35 cellular contexts compared by ENCODE assay signal in genomic region chr4:98899277-98899676, GRCh38.
"Had no signal": no experiment of that assay in that cellular context is flagged by ENCODE, and none has a peak within 500 bp of the region (broad histone marks: within the 10 kb centered on the region; RNA-seq: fewer than 3 reads in every experiment).

No MANE protein-coding gene starts in this region.

- H3K9ac ChIP-seq: KMS-11, SK-N-SH had no signal

- H3K4me3 ChIP-seq: Peyer's patch, SJSA1 had no signal

- FAIRE-seq: bronchial epithelial cell, TTC549 had no signal

- H3K4me1 ChIP-seq: Peyer's patch, SJSA1 had no signal

- DNase-seq: activated CD4-positive, alpha-beta T cell treated with anti-CD3 and anti-CD28 coated beads for 36 hours; activated CD4-positive, alpha-beta T cell treated with anti-CD3 and anti-CD28 coated beads, Interleukin-2, amount 10 ng/mL, durations not matched to agents 7 days and 5 days; activated CD4-positive, alpha-beta T cell treated with anti-CD3 and anti-CD28 coated beads, Interleukin-2, amount 50 U/mL, for 48 hours; activated CD8-positive, alpha-beta memory T cell treated with anti-CD3 and anti-CD28 coated beads for 24 hours; activated CD8-positive, alpha-beta memory T cell treated with anti-CD3 and anti-CD28 coated beads, Interleukin-2, amount 10 ng/mL, durations not matched to agents 7 days and 5 days; activated CD8-positive, alpha-beta memory T cell treated with anti-CD3 and anti-CD28 coated beads, Interleukin-2, amount 50 U/mL, for 48 hours; activated gamma-delta T cell; activated naive CD4-positive, alpha-beta T cell treated with anti-CD3 and anti-CD28 coated beads for 36 hours; activated naive CD8-positive, alpha-beta T cell treated with anti-CD3 and anti-CD28 coated beads, Interleukin-2, amount 50 U/mL, for 24 hours; anterior cingulate cortex; caudate nucleus; MM.1S; NCI-H1092 treated with DMSO at 0.1 percent for 48 hours; NCI-H1417; NCI-H146; NCI-H187 treated with DMSO at 0.1 percent for 48 hours; NCI-H2081; NCI-H2171 treated with DMSO at 0.1 percent for 48 hours; NCI-H2227 treated with DMSO at 0.1 percent for 48 hours; NCI-H446; NCI-H510A treated with DMSO at 0.1 percent for 48 hours; PC-3; Peyer's patch; RPMI8226; SHP77 treated with DMSO at 0.1 percent for 48 hours; SK-N-SH had no signal

- H3K4me2 ChIP-seq: KMS-11, SK-N-SH had no signal

- H3K27ac Mint-ChIP-seq: activated CD4-positive, alpha-beta T cell treated with anti-CD3 and anti-CD28 coated beads for 36 hours; activated CD4-positive, alpha-beta T cell treated with anti-CD3 and anti-CD28 coated beads, Interleukin-2, amount 10 ng/mL, durations not matched to agents 7 days and 5 days; activated naive CD4-positive, alpha-beta T cell treated with anti-CD3 and anti-CD28 coated beads for 36 hours; activated naive CD8-positive, alpha-beta T cell treated with anti-CD3 and anti-CD28 coated beads, Interleukin-2, amount 50 U/mL, for 24 hours; T-helper 1 cell treated with Interleukin-12 subunit alpha and Interleukin-12 subunit beta and Interleukin-4 antibody, amounts not matched to agents 30 μg/mL and 1 μg/mL, for 36 hours; T-helper 2 cell treated with Interferon-gamma antibody and Interleukin-4, amounts not matched to agents 5 μg/mL and 100 μg/mL, for 36 hours had no signal

- H3K4me3 Mint-ChIP-seq: activated CD4-positive, alpha-beta T cell treated with anti-CD3 and anti-CD28 coated beads for 36 hours; activated CD4-positive, alpha-beta T cell treated with anti-CD3 and anti-CD28 coated beads, Interleukin-2, amount 10 ng/mL, durations not matched to agents 7 days and 5 days; activated CD8-positive, alpha-beta memory T cell treated with anti-CD3 and anti-CD28 coated beads, Interleukin-2, amount 10 ng/mL, durations not matched to agents 7 days and 5 days; activated naive CD4-positive, alpha-beta T cell treated with anti-CD3 and anti-CD28 coated beads for 36 hours; activated naive CD8-positive, alpha-beta T cell; activated naive CD8-positive, alpha-beta T cell treated with anti-CD3 and anti-CD28 coated beads, Interleukin-2, amount 50 U/mL, for 24 hours; brain; T-helper 1 cell treated with Interleukin-12 subunit alpha and Interleukin-12 subunit beta and Interleukin-4 antibody, amounts not matched to agents 30 μg/mL and 1 μg/mL, for 36 hours; T-helper 2 cell treated with Interferon-gamma antibody and Interleukin-4, amounts not matched to agents 5 μg/mL and 100 μg/mL, for 36 hours had no signal

- H3K4me1 Mint-ChIP-seq: brain had no signal

- H3K27me3 Mint-ChIP-seq: activated CD4-positive, alpha-beta T cell treated with anti-CD3 and anti-CD28 coated beads for 36 hours; activated CD4-positive, alpha-beta T cell treated with anti-CD3 and anti-CD28 coated beads, Interleukin-2, amount 10 ng/mL, durations not matched to agents 7 days and 5 days; activated CD8-positive, alpha-beta memory T cell treated with anti-CD3 and anti-CD28 coated beads, Interleukin-2, amount 10 ng/mL, durations not matched to agents 7 days and 5 days; activated naive CD8-positive, alpha-beta T cell; activated naive CD8-positive, alpha-beta T cell treated with anti-CD3 and anti-CD28 coated beads, Interleukin-2, amount 50 U/mL, for 24 hours; brain had no signal

- H3K27me3 ChIP-seq: Peyer's patch, SJSA1 had no signal

- H3K27ac ChIP-seq: KMS-11, Peyer's patch, SJSA1 had no signal

- ATAC-seq: activated CD4-positive, alpha-beta T cell treated with anti-CD3 and anti-CD28 coated beads for 36 hours; activated CD4-positive, CD25-positive, alpha-beta regulatory T cell treated with anti-CD3 and anti-CD28 coated beads, Interleukin-2, amount 50 U/mL, for 24 hours; activated CD8-positive, alpha-beta memory T cell treated with anti-CD3 and anti-CD28 coated beads, Interleukin-2, amount 10 ng/mL, durations not matched to agents 7 days and 5 days; activated naive CD8-positive, alpha-beta T cell treated with anti-CD3 and anti-CD28 coated beads, Interleukin-2, amount 50 U/mL, for 24 hours; PC-3 had no signal

- H3K9me3 Mint-ChIP-seq: activated CD4-positive, alpha-beta T cell treated with anti-CD3 and anti-CD28 coated beads, Interleukin-2, amount 10 ng/mL, durations not matched to agents 7 days and 5 days; activated naive CD4-positive, alpha-beta T cell treated with anti-CD3 and anti-CD28 coated beads for 36 hours; activated naive CD8-positive, alpha-beta T cell treated with anti-CD3 and anti-CD28 coated beads, Interleukin-2, amount 50 U/mL, for 24 hours; T-helper 1 cell treated with Interleukin-12 subunit alpha and Interleukin-12 subunit beta and Interleukin-4 antibody, amounts not matched to agents 30 μg/mL and 1 μg/mL, for 36 hours; T-helper 2 cell treated with Interferon-gamma antibody and Interleukin-4, amounts not matched to agents 5 μg/mL and 100 μg/mL, for 36 hours had no signal
